8 cellular contexts compared by ENCODE assay signal in genomic region chr3:113210608-113211369, GRCh38. TPM values are rescaled to one million over a fixed set of nuclear protein-coding genes. Genes with fewer than 3 reads are reported as not detected.
DNase-seq lines count a peak whose midpoint lies in the region; ATAC-seq, FAIRE-seq and TF ChIP-seq lines count a peak whose summit lies in the region.

No MANE protein-coding gene starts in this region.

- in situ Hi-C loops in HepG2 (cut with HindIII; ENCODE audit: extremely low pct_ligation_motif_present, low pct_unique_long_range_greater_than_20kb) = no loop called here

- H3K36me3 Mint-ChIP-seq in T-helper 2 cell treated with Interferon-gamma antibody and Interleukin-4, amounts not matched to agents 5 μg/mL and 100 μg/mL, for 36 hours (ENCODE audit: low read depth) = peaks cover 2% of the 10 kb centered on the region

- no peaks in the 10 kb centered on the region for H3K9me3 Mint-ChIP-seq in T-helper 2 cell treated with Interferon-gamma antibody and Interleukin-4, amounts not matched to agents 5 μg/mL and 100 μg/mL, for 36 hours

- TF ChIP-seq CTCF in bronchial epithelial cell (IDR thresholded peaks at IDR 0.05; ENCODE audit: insufficient read depth, low read length, severe bottlenecking) (no peak), HepG2 (CRISPR knock-in tag; IDR thresholded peaks at IDR 0.05) (no peak), thoracic aorta (IDR thresholded peaks at IDR 0.05) (no peak)

- no peak overlapping the region for H3K27ac ChIP-seq in HepG2 (ENCODE audit: extremely low read length, insufficient read depth, low read length)
- H3K27ac ChIP-seq in thoracic aorta = peak overlapping the region; percentile 42 to 63

- H3K27me3 Mint-ChIP-seq in T-helper 2 cell treated with Interferon-gamma antibody and Interleukin-4, amounts not matched to agents 5 μg/mL and 100 μg/mL, for 36 hours (ENCODE audit: low read depth) = peaks cover 73% of the 10 kb centered on the region

- H3K4me1 Mint-ChIP-seq in T-helper 2 cell treated with Interferon-gamma antibody and Interleukin-4, amounts not matched to agents 5 μg/mL and 100 μg/mL, for 36 hours (ENCODE audit: low read depth) = peaks cover 9% of the 10 kb centered on the region

- 47% methylated on average over 13 of the region's 24 CpGs for WGBS in HepG2 (ENCODE audit: low lambda C conversion rate)

- FAIRE-seq in bronchial epithelial cell (lab: Jason Lieb, UNC) (no peak), HepG2 (lab: Jason Lieb, UNC) (no peak)

- no TSS peak for BruUV-seq in HepG2 (replicated peaks; lab: Mats Ljungman, UMichigan)

- TF ChIP-seq EP300 in HepG2 (IDR thresholded peaks at IDR 0.05; ENCODE audit: low read depth in 2 of 2, low read length in 2 of 2) = no peak
- no peak for TF ChIP-seq EP300 in HepG2 (CRISPR knock-in tag; IDR thresholded peaks at IDR 0.05; ENCODE audit: borderline replicate concordance)

- H3K9me3 ChIP-seq in HepG2 (ENCODE audit: low read length) (no peaks in the 10 kb centered on the region), thoracic aorta (no peaks in the 10 kb centered on the region)

- H2AFZ ChIP-seq in HepG2 (ENCODE audit: low read length) = no peak overlapping the region

- H3K4me3 Mint-ChIP-seq in T-helper 2 cell treated with Interferon-gamma antibody and Interleukin-4, amounts not matched to agents 5 μg/mL and 100 μg/mL, for 36 hours = peak overlapping the region; percentile 73

- no peak for DNase-seq in T-helper 2 cell treated with Interferon-gamma antibody and Interleukin-4, amounts not matched to agents 5 μg/mL and 100 μg/mL, for 36 hours (ENCODE audit: low spot score)
- DNase-seq in T-helper 2 cell (no peak), bronchial epithelial cell (ENCODE audit: low read depth) (peak; percentile 4), HepG2 (ENCODE audit: low spot score) (no peak), thoracic aorta (ENCODE audit: low spot score) (no peak), HCEC 1CT (no peak)

- no peaks in the 10 kb centered on the region for H4K20me1 ChIP-seq in HepG2 (ENCODE audit: insufficient read depth, low read length)

- ATAC-seq in HepG2 (no peak), thoracic aorta (ENCODE audit: insufficient number of reproducible peaks, low FRiP score, low read depth) (no peak), HG03460 (IDR thresholded peaks at IDR 0.05; ENCODE audit: unreplicated experiment) (no peak), GM21423 (IDR thresholded peaks at IDR 0.05; ENCODE audit: unreplicated experiment) (no peak)

- H3K4me2 ChIP-seq in HepG2 (ENCODE audit: low read depth, low read length) = peak overlapping the region; percentile 59; the same call in 1 of the 2 replicates

- CTCF ChIA-PET in HepG2 (lab: Yijun Ruan, JAX; ENCODE audit: low intra/inter-chr PET ratio, low total read pairs) = no interaction called here

- H3K27ac Mint-ChIP-seq in T-helper 2 cell treated with Interferon-gamma antibody and Interleukin-4, amounts not matched to agents 5 μg/mL and 100 μg/mL, for 36 hours = no peak overlapping the region

- no peaks in the 10 kb centered on the region for H3K36me3 ChIP-seq in bronchial epithelial cell (ENCODE audit: control insufficient read depth, insufficient read depth, low read length)
- H3K36me3 ChIP-seq in HepG2 (replicated peaks in 1 of 2; ENCODE audit: control insufficient read depth in 1 of 2, insufficient read depth in 2 of 2, low read length in 2 of 2) = no peaks in the 10 kb centered on the region
- no peaks in the 10 kb centered on the region for H3K36me3 ChIP-seq in thoracic aorta

- H3K4me3 ChIP-seq in bronchial epithelial cell (ENCODE audit: low read depth, low read length) = peak overlapping the region; percentile 69
- H3K4me3 ChIP-seq in HepG2 (replicated peaks in 1 of 3; ENCODE audit: insufficient read depth in 1 of 3, low read depth in 2 of 3, low read length in 3 of 3) = no peak overlapping the region
- peak overlapping the region; percentile 80 for H3K4me3 ChIP-seq in thoracic aorta

- H3K4me1 ChIP-seq in HepG2 (ENCODE audit: insufficient read depth, low read length) = peaks cover 7% of the 10 kb centered on the region; the same call in 1 of the 2 replicates
- peaks cover 5 to 19% of the 10 kb centered on the region in 2 donors for H3K4me1 ChIP-seq in thoracic aorta (ENCODE audit: control insufficient read depth in 1 of 2, low read depth in 2 of 2)

- TF ChIP-seq RAD21 in HepG2 (CRISPR knock-in tag; IDR thresholded peaks at IDR 0.05) = no peak

- intact Hi-C loops in HepG2 (cut with micrococcal nuclease; ENCODE audit: unreplicated experiment) = no loop called here

- H3K27me3 ChIP-seq in bronchial epithelial cell (ENCODE audit: control insufficient read depth, insufficient read depth, low read length) (peaks cover 2% of the 10 kb centered on the region), HepG2 (ENCODE audit: control insufficient read depth in 1 of 2, insufficient read depth in 2 of 2, low read length in 2 of 2) (peaks cover 11 to 53% of the 10 kb centered on the region in 2 experiments), thoracic aorta (replicated peaks; ENCODE audit: insufficient read depth) (no peaks in the 10 kb centered on the region)

- TF ChIP-seq POLR2A in HepG2 (IDR thresholded peaks at IDR 0.05; ENCODE audit: insufficient read depth in 1 of 2, low read depth in 2 of 2, low read length in 2 of 2) = no peak

- no peaks in the 10 kb centered on the region for H3K79me2 ChIP-seq in HepG2 (ENCODE audit: insufficient read depth, low read length)

- no peak overlapping the region for H3K9ac ChIP-seq in HepG2 (ENCODE audit: insufficient read depth, low read depth, low read length)

- POLR2A ChIA-PET in HepG2 (lab: Yijun Ruan, JAX) = no interaction called here

TF ChIP-seq in HepG2, 621 proteins besides CTCF, POLR2A, EP300 and RAD21:
- TF ChIP-seq ZNF639 (CRISPR knock-in tag; conservative IDR thresholded peaks at IDR 0.05) (no peak), ZNF280B (CRISPR knock-in tag; IDR thresholded peaks at IDR 0.05; ENCODE audit: borderline replicate concordance) (no peak), ZNF343 (CRISPR knock-in tag; IDR thresholded peaks at IDR 0.05) (no peak), EZH2 (conservative IDR thresholded peaks at IDR 0.05; ENCODE audit: low read depth, low read length) (0 out of 2 replicates have a peak, but pooled peaks have one; percentile 17)
- TF ChIP-seq, protein P1, sequence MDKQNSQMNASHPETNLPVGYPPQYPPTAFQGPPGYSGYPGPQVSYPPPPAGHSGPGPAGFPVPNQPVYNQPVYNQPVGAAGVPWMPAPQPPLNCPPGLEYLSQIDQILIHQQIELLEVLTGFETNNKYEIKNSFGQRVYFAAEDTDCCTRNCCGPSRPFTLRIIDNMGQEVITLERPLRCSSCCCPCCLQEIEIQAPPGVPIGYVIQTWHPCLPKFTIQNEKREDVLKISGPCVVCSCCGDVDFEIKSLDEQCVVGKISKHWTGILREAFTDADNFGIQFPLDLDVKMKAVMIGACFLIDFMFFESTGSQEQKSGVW (CRISPR knock-in tag; IDR thresholded peaks at IDR 0.05; ENCODE audit: borderline replicate concordance) = no peak

RNA-seq across cellular contexts. Expression of gene BOC, which starts 0.6 kb away (rescaled TPM):
- total RNA-seq in bronchial epithelial cell = 0.38 and 1.3 TPM in 2 replicates
- not detected in 2 replicates for total RNA-seq in HepG2 (2016; rRNA removed; fragmentation: Illumina TruSeq; extraction: Trizol)
- total RNA-seq in HepG2 (2016; cell fraction: cytosol; rRNA removed; fragmentation: Illumina TruSeq; extraction: Trizol; ENCODE audit: low read depth) = not detected in 2 replicates
- not detected in 2 replicates for total RNA-seq in HepG2 (2016; cell fraction: insoluble cytoplasmic fraction; rRNA removed; fragmentation: Illumina TruSeq; extraction: Trizol)
- not detected in 2 replicates for total RNA-seq in HepG2 (2016; cell fraction: membrane; rRNA removed; fragmentation: Illumina TruSeq; extraction: Trizol)
- total RNA-seq in HepG2 (2016; cell fraction: nucleus; rRNA removed; fragmentation: Illumina TruSeq; extraction: Trizol) = not detected in 2 replicates
- polyA plus RNA-seq in HepG2 (2011; rRNA removed) = 0.04 TPM in 1 of 2 replicates, not detected in the other
- polyA plus RNA-seq in HepG2 (2011; cell fraction: cytosol; rRNA removed) = 0.08 TPM in 1 of 2 replicates, not detected in the other
- polyA plus RNA-seq in HepG2 (2011; cell fraction: nucleus; rRNA removed) = 0.03 and 0.05 TPM in 2 replicates
- not detected in 2 replicates for polyA plus RNA-seq in HepG2 (2012)
- polyA plus RNA-seq in HepG2 (2016; cell fraction: cytosol; fragmentation: Illumina TruSeq; extraction: Trizol; ENCODE audit: low read depth) = not detected in 2 replicates
- not detected in 2 replicates for polyA plus RNA-seq in HepG2 (2016; cell fraction: insoluble cytoplasmic fraction; fragmentation: Illumina TruSeq; extraction: Trizol; ENCODE audit: low read depth)
- not detected in 2 replicates for polyA plus RNA-seq in HepG2 (2016; cell fraction: membrane; fragmentation: Illumina TruSeq; extraction: Trizol; ENCODE audit: low read depth)
- polyA plus RNA-seq in HepG2 (2016; cell fraction: nucleus; fragmentation: Illumina TruSeq; extraction: Trizol; ENCODE audit: insufficient read depth, low read depth) = not detected in 2 replicates
- polyA minus RNA-seq in HepG2 (2011; rRNA and poly(A)+ RNA removed; ENCODE audit: low replicate concordance) = 0.30 TPM in 1 of 2 replicates, not detected in the other
- polyA minus RNA-seq in HepG2 (2011; cell fraction: cytosol; rRNA and poly(A)+ RNA removed) = not detected in 2 replicates
- polyA minus RNA-seq in HepG2 (2011; cell fraction: nucleus; rRNA and poly(A)+ RNA removed) = 0.39 TPM in 1 of 2 replicates, not detected in the other
- 10 to 100 TPM; 23.4 to 33.4 TPM for total RNA-seq in thoracic aorta

Comparison
In these comparisons a context has a peak if more than half of its experiments do, and no peak if none do; other contexts are left out.
1. H3K4me3 ChIP-seq: peak in bronchial epithelial cell (single experiment) and thoracic aorta (single experiment); none in HepG2 (0 of 3).
2. RNA of gene BOC, which starts 0.6 kb away (total RNA-seq): 23.4 to 33.4 TPM in thoracic aorta; 0.38 to 1.3 TPM in bronchial epithelial cell and not detected in HepG2; every median in the first group is over 10 times any median in the second.